Comparison of ENCODE assay signal across 24 cellular contexts in genomic region chr3:192433704-192434103, GRCh38.
DNase-seq lines count a peak whose midpoint lies in the region; ATAC-seq, FAIRE-seq and TF ChIP-seq lines count a peak whose summit lies in the region.
"Had no signal": no experiment of that assay in that cellular context is flagged by ENCODE, and none has a peak within 500 bp of the region (broad histone marks: within the 10 kb centered on the region; RNA-seq: fewer than 3 reads in every experiment).

No MANE protein-coding gene starts in this region.

- H3K27ac ChIP-seq in pancreas: peak overlapping the region in 2 of 4 donors; percentile 44 to 46
- H3K27ac ChIP-seq: BLaER1, colonic mucosa, heart right ventricle, HL-60, transverse colon had no signal

- TF ChIP-seq POLR2A in GM12891 (IDR thresholded peaks at IDR 0.05; ENCODE audit: low read depth, low read length): no peak

- H3K27me3 ChIP-seq in adipocyte (replicated peaks; ENCODE audit: control insufficient read depth, insufficient read depth, low read length): peaks cover 15% of the 10 kb centered on the region
- no peaks in the 10 kb centered on the region for H3K27me3 ChIP-seq in pancreas
- H3K27me3 ChIP-seq: BLaER1, colonic mucosa, heart right ventricle, transverse colon had no signal

- H3K9ac ChIP-seq in adipocyte (ENCODE audit: low read length): no peak overlapping the region
- H3K9ac ChIP-seq: BLaER1 had no signal

- peaks cover 4% of the 10 kb centered on the region for H3K4me1 ChIP-seq in adipocyte (ENCODE audit: control insufficient read depth, insufficient read depth, low read length)
- peaks cover 0 to 16% (median 8%) of the 10 kb centered on the region in 3 donors for H3K4me1 ChIP-seq in pancreas
- H3K4me1 ChIP-seq: BLaER1, colonic mucosa, HAP-1, transverse colon had no signal

- intact Hi-C loops in pancreas (cut with DNase I): loop anchor here in 2 of 3 donors (10.0 kb wide), 2 partner anchors 249 to 1009 kb away; no protein-coding TSS in a partner anchor

- H3K36me3 ChIP-seq in adipocyte (ENCODE audit: control insufficient read depth, insufficient read depth, low read length, severe bottlenecking) (no peaks in the 10 kb centered on the region), pancreas (no peaks in the 10 kb centered on the region)
- H3K36me3 ChIP-seq: BLaER1, colonic mucosa, HAP-1, heart right ventricle, transverse colon had no signal

- H3K9me3 ChIP-seq in adipocyte (ENCODE audit: control insufficient read depth, low read length) (no peaks in the 10 kb centered on the region), pancreas (no peaks in the 10 kb centered on the region)
- H3K9me3 ChIP-seq: BLaER1, colonic mucosa, HAP-1, heart right ventricle, transverse colon had no signal

- in situ Hi-C loops in G401 (cut with HindIII; ENCODE audit: low sequenced_read_pairs): no loop called here

- ATAC-seq in HG02798 (IDR thresholded peaks at IDR 0.05; ENCODE audit: poor library complexity, unreplicated experiment): peak; percentile 43
- peak; percentile 90 to 94 (median 92) for ATAC-seq in pancreas
- ATAC-seq: activated CD4-positive, alpha-beta T cell treated with anti-CD3 and anti-CD28 coated beads for 36 hours; activated T-helper 17 cell treated with anti-CD3 and anti-CD28 coated beads, Interleukin-2, amount 50 U/mL, for 72 hours; sciatic nerve; SK-N-SH treated with all-trans-retinoic acid at 6 μM for 48 hours had no signal

- FAIRE-seq in pancreas (lab: Jason Lieb, UNC): no peak
- FAIRE-seq in GM12891 (lab: Jason Lieb, UNC): no peak

- WGBS in pancreas, 2 donors: 11 to 14% methylated on average over 5 of the region's 5 CpGs

- TF ChIP-seq CTCF in pancreas (IDR thresholded peaks at IDR 0.05): no peak

- no peak overlapping the region for H3K4me3 ChIP-seq in adipocyte (ENCODE audit: low read length)
- no peak overlapping the region for H3K4me3 ChIP-seq in pancreas
- H3K4me3 ChIP-seq: BLaER1, colonic mucosa, HAP-1, heart right ventricle, transverse colon had no signal

- DNase-seq in G401 (ENCODE audit: low spot score) (peak; percentile 6), adipocyte (ENCODE audit: low read depth) (peak; percentile 10), pancreas (peak in 4 of 6 donors; percentile 34 to 53 (median 42)), GM12891 (ENCODE audit: insufficient read length, low spot score) (no peak), NCI-H526 (lab: John Stamatoyannopoulos, UW) (no peak), NCI-H1092 (lab: John Stamatoyannopoulos, UW) (no peak), NCI-H1436 (lab: John Stamatoyannopoulos, UW) (no peak)
- DNase-seq: activated CD4-positive, alpha-beta T cell treated with anti-CD3 and anti-CD28 coated beads for 36 hours; activated naive CD8-positive, alpha-beta T cell treated with anti-CD3 and anti-CD28 coated beads, Interleukin-2, amount 10 ng/mL, durations not matched to agents 7 days and 5 days; colonic mucosa; heart right ventricle; immature natural killer cell; NCI-H187; NCI-H446; RPMI8226; stimulated activated naive CD4-positive, alpha-beta T cell treated with Interleukin-2 at 50 U/mL for 16 hours; transverse colon had no signal

TF ChIP-seq in GM12891, 5 proteins besides CTCF, POLR2A, EP300 and RAD21:
- TF ChIP-seq TAF1 (IDR thresholded peaks at IDR 0.05; ENCODE audit: low read depth, low read length) (no peak), POLR2AphosphoS5 (IDR thresholded peaks at IDR 0.05; ENCODE audit: low read depth, low read length) (no peak), PAX5 (IDR thresholded peaks at IDR 0.05; ENCODE audit: insufficient read depth, low read length, severe bottlenecking) (no peak), SPI1 (IDR thresholded peaks at IDR 0.05; ENCODE audit: low read depth, low read length) (no peak), POU2F2 (IDR thresholded peaks at IDR 0.05; ENCODE audit: low read depth, low read length) (no peak)

Comparison
In these comparisons a context has a peak if more than half of its experiments do, and no peak if none do; other contexts are left out.
1. DNase-seq: peak in G401 (single experiment), adipocyte (single experiment) and pancreas (4 of 6); none in GM12891 (single experiment), NCI-H526 (0 of 2), NCI-H1092 (single experiment) and NCI-H1436 (single experiment).